ENCODE assay signal across 8 cellular contexts in the genomic region with DNA sequence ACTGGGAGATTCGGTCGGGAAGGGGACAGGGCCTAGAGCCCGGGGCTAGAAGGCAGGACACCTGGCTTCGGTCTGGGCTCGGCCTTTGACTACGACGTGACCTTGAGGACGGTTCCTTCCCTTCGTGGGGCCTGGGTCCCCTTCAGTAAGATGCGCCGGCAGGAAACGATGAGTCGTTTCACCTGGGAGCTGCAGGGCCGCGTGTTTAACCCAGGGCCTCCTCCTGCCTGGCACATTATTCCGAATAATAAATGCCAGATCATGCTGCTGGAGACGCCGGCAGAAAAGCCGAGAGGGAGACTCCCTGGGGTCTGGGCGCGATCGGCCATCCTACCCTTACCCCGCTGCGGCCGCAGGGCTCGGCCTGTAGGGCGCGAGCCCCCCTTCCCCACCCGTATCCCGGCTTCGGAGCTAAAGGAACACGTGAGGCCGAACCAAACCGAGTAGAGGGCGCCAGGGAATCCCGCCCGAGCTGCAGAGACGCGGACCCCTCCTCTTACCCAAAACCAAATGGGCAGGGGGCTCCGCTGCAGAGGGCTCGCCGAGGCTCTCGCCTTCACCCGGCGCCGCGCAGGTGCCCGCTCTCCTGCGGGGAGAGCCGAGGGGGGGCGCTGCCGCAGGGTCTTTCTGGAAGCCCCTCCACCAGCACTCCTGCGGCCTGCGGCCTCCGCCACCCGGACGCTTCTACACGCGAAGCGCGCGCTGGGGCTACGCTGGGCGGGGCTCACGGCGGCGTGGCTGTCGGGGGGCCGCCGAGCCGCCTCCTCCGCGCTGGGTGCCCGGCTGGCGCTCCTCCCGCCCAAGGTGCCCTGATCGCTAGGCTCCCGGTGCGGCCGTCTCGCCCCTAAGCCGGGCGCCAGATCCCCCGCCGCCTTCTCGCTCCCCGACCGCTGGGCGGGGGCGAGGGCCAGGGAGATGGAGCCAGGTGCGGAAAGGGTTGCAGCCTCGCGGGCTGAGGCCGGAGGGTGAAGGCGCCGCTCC.
DNase-seq lines count a peak whose midpoint lies in the region; ATAC-seq and TF ChIP-seq lines count a peak whose summit lies in the region.

A gene with protein sequence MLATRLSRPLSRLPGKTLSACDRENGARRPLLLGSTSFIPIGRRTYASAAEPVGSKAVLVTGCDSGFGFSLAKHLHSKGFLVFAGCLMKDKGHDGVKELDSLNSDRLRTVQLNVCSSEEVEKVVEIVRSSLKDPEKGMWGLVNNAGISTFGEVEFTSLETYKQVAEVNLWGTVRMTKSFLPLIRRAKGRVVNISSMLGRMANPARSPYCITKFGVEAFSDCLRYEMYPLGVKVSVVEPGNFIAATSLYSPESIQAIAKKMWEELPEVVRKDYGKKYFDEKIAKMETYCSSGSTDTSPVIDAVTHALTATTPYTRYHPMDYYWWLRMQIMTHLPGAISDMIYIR (minus strand): TSS at position 688 of the 981 bp plus-strand sequence. CDS start 9,525 bp downstream, outside the sequence.

- ATAC-seq in GM18511 (IDR thresholded peaks at IDR 0.05; ENCODE audit: unreplicated experiment) (peak; percentile 43), HG03135 (IDR thresholded peaks at IDR 0.05; ENCODE audit: unreplicated experiment) (peak; percentile 43)
- ATAC-seq in stimulated activated naive CD8-positive, alpha-beta T cell treated with anti-CD3 and anti-CD28 coated beads, Interleukin-15, amount 100 ng/mL, for 72 hours: peak; percentile 67

- H3K36me3 Mint-ChIP-seq in nephron (ENCODE audit: low read depth): no peaks in the 10 kb centered on the region

- no peaks in the 10 kb centered on the region for H3K9me3 Mint-ChIP-seq in nephron
- no peaks in the 10 kb centered on the region for H3K9me3 Mint-ChIP-seq in stimulated activated naive CD8-positive, alpha-beta T cell treated with anti-CD3 and anti-CD28 coated beads, Interleukin-15, amount 100 ng/mL, for 72 hours

- H3K27me3 Mint-ChIP-seq in nephron (ENCODE audit: low read depth): peaks cover 41% of the 10 kb centered on the region
- peaks cover 35% of the 10 kb centered on the region for H3K27me3 Mint-ChIP-seq in stimulated activated naive CD8-positive, alpha-beta T cell treated with anti-CD3 and anti-CD28 coated beads, Interleukin-15, amount 100 ng/mL, for 72 hours

- peaks cover 6% of the 10 kb centered on the region for H3K4me1 Mint-ChIP-seq in nephron
- H3K4me1 Mint-ChIP-seq in stimulated activated naive CD8-positive, alpha-beta T cell treated with anti-CD3 and anti-CD28 coated beads, Interleukin-15, amount 100 ng/mL, for 72 hours: peaks cover 35% of the 10 kb centered on the region

- TF ChIP-seq CTCF in 22Rv1 (IDR thresholded peaks at IDR 0.05): peak; percentile 20; the same call in 1 of the 2 replicates
- peak in 1 of 3 experiments; percentile 6 for TF ChIP-seq CTCF in nephron (IDR thresholded peaks at IDR 0.05; ENCODE audit: unreplicated experiment in 3 of 3)

- H3K27ac ChIP-seq in 22Rv1: peak within 1 kb of the TSS; percentile 85

- no peak for TF ChIP-seq POLR2A in erythroblast (IDR thresholded peaks at IDR 0.05; ENCODE audit: low read length)

- DNase-seq in NCI-H82 (lab: John Stamatoyannopoulos, UW) (peak; percentile 87), activated T-cell treated with anti-CD3 and anti-CD28 coated beads for 1 hour (ENCODE audit: low read depth) (peak; percentile 46), erythroblast (lab: John Stamatoyannopoulos, UW) (peak; percentile 67 to 74)
- peak; percentile 79 to 80 for DNase-seq in stimulated activated naive CD8-positive, alpha-beta T cell treated with anti-CD3 and anti-CD28 coated beads, Interleukin-15, amount 100 ng/mL, for 72 hours

- H3K4me3 Mint-ChIP-seq in nephron: peak within 1 kb of the TSS; percentile 84 to 91 (median 87)
- peak within 1 kb of the TSS; percentile 92 for H3K4me3 Mint-ChIP-seq in stimulated activated naive CD8-positive, alpha-beta T cell treated with anti-CD3 and anti-CD28 coated beads, Interleukin-15, amount 100 ng/mL, for 72 hours

- peak within 1 kb of the TSS in 1 of 3 experiments; percentile 43 for H3K27ac Mint-ChIP-seq in nephron
- H3K27ac Mint-ChIP-seq in stimulated activated naive CD8-positive, alpha-beta T cell treated with anti-CD3 and anti-CD28 coated beads, Interleukin-15, amount 100 ng/mL, for 72 hours: peak within 1 kb of the TSS; percentile 95 to 96

Comparison
In these comparisons a context has a peak if more than half of its experiments do, and no peak if none do; other contexts are left out.
1. Peak in every context shown above with its lines: DNase-seq, ATAC-seq and H3K27ac ChIP-seq.